19 cellular contexts compared by ENCODE assay signal in genomic region chr7:138964838-138965436, GRCh38. TPM values are rescaled to one million over a fixed set of nuclear protein-coding genes. Genes with fewer than 3 reads are reported as not detected.
A peak's percentile ranks its signal among the peaks of the same experiment; 100 is the strongest.
DNase-seq lines count a peak whose midpoint lies in the region; ATAC-seq, FAIRE-seq and TF ChIP-seq lines count a peak whose summit lies in the region.
"Had no signal": no experiment of that assay in that cellular context is flagged by ENCODE, and none has a peak within 500 bp of the region (broad histone marks: within the 10 kb centered on the region; RNA-seq: fewer than 3 reads in every experiment).

No MANE protein-coding gene starts in this region.

- under 1% methylated on average over 14 of the region's 14 CpGs for whole genome bisulfite sequencing in K562 (ENCODE audit: insufficient coverage, low coverage, missing lambda C conversion rate)

- in situ Hi-C loops in K562 (cut with MboI): no loop called here

- no peak for TF ChIP-seq RAD21 in K562 (CRISPR knock-in tag; conservative IDR thresholded peaks at IDR 0.05 in 1 of 2, IDR thresholded peaks at IDR 0.05 in 1 of 2)

- DNase-seq in T-helper 17 cell (no peak), K562 (ENCODE audit: extremely low read depth in 1 of 4, low spot score in 3 of 4) (no peak), islet precursor cell (peak; percentile 4), Ammon's horn (ENCODE audit: low spot score) (no peak)
- DNase-seq: ACHN; Caco-2; CD4-positive, alpha-beta T cell; GM23248; H7; HFFc6 had no signal

- H3K27ac Mint-ChIP-seq in T-helper 17 cell: peak overlapping the region; percentile 6
- H3K27ac Mint-ChIP-seq: CD4-positive, alpha-beta T cell; HFFc6; IgD-negative memory B cell had no signal

- ATAC-seq in T-helper 17 cell (no peak), K562 (no peak), GM18907 (IDR thresholded peaks at IDR 0.05; ENCODE audit: unreplicated experiment) (no peak), HG03439 (IDR thresholded peaks at IDR 0.05; ENCODE audit: unreplicated experiment) (no peak)
- ATAC-seq: HCT116, HepG2 had no signal

- no peak overlapping the region for H2AFZ ChIP-seq in K562 (ENCODE audit: low read depth, low read length)
- H2AFZ ChIP-seq: GM23248 had no signal

- H3K9me1 ChIP-seq in K562 (ENCODE audit: control insufficient read depth, insufficient read depth, low read length): no peaks in the 10 kb centered on the region

- POLR2A ChIA-PET in K562 (lab: Yijun Ruan, JAX): interaction anchor here (1.2 kb wide), 1 partner anchor 17 kb away, joined by 3 read pairs; no protein-coding TSS in a partner anchor

- no TSS peak for BruUV-seq in K562 (replicated peaks; lab: Mats Ljungman, UMichigan)

- peaks cover 13% of the 10 kb centered on the region for H3K4me1 Mint-ChIP-seq in T-helper 17 cell

- TF ChIP-seq POLR2A in K562 (conservative IDR thresholded peaks at IDR 0.05): no peak

- no peak overlapping the region for H3K9ac ChIP-seq in K562 (ENCODE audit: insufficient read depth in 1 of 2, low read depth in 2 of 2, low read length in 2 of 2)
- H3K9ac ChIP-seq: GM23248 had no signal

- no peak overlapping the region for H3K4me2 ChIP-seq in K562 (ENCODE audit: insufficient read depth, low read length)

- intact Hi-C loops in K562 (cut with micrococcal nuclease): no loop called here

- H3K79me2 ChIP-seq in K562 (ENCODE audit: control insufficient read depth, insufficient read depth, low read length): no peaks in the 10 kb centered on the region

- peaks cover 61 to 81% of the 10 kb centered on the region in 2 experiments for H3K27me3 ChIP-seq in K562 (ENCODE audit: control insufficient read depth in 2 of 2, insufficient read depth in 2 of 2, low read length in 2 of 2)

- no peaks in the 10 kb centered on the region for H3K36me3 ChIP-seq in K562 (ENCODE audit: control insufficient read depth, insufficient read depth, low read length)

- no peak overlapping the region for H3K4me3 Mint-ChIP-seq in T-helper 17 cell
- H3K4me3 Mint-ChIP-seq: CD4-positive, alpha-beta T cell; HFFc6 had no signal

- no peak overlapping the region for H3K4me3 ChIP-seq in K562
- H3K4me3 ChIP-seq: GM23248 had no signal

- no peaks in the 10 kb centered on the region for H3K36me3 Mint-ChIP-seq in T-helper 17 cell (ENCODE audit: low read depth)
- H3K36me3 Mint-ChIP-seq: IgD-negative memory B cell had no signal

- H3K27ac ChIP-seq in K562 (ENCODE audit: extremely low read depth, low read depth, low read length): no peak overlapping the region
- H3K27ac ChIP-seq: GM23248 had no signal

- TF ChIP-seq CTCF in K562 (IDR thresholded peaks at IDR 0.05 in 2 of 3, conservative IDR thresholded peaks at IDR 0.05 in 1 of 3; ENCODE audit: insufficient read depth in 2 of 3, low read depth in 1 of 3, low read length in 3 of 3): no peak

- H4K20me1 ChIP-seq in K562 (replicated peaks; ENCODE audit: control insufficient read depth, insufficient read depth, low read length): no peaks in the 10 kb centered on the region

- H3K9me3 ChIP-seq in T-helper 17 cell (ENCODE audit: control insufficient read depth, low read length, poor library complexity, severe bottlenecking): no peaks in the 10 kb centered on the region
- no peaks in the 10 kb centered on the region for H3K9me3 ChIP-seq in K562 (replicated peaks; ENCODE audit: control insufficient read depth, insufficient read depth, low read depth, low read length)
- H3K9me3 ChIP-seq: Caco-2 had no signal

- no peak for TF ChIP-seq EP300 in K562 (IDR thresholded peaks at IDR 0.05; ENCODE audit: low read length)

- H3K4me1 ChIP-seq in K562 (replicated peaks in 1 of 2; ENCODE audit: control insufficient read depth in 2 of 2, insufficient read depth in 2 of 2, low read length in 2 of 2): no peaks in the 10 kb centered on the region
- H3K4me1 ChIP-seq: Caco-2 had no signal

- H3K27me3 Mint-ChIP-seq in T-helper 17 cell: peaks cover 26% of the 10 kb centered on the region

- FAIRE-seq in K562 (lab: Jason Lieb, UNC): no peak
- FAIRE-seq: A204.1, D721Med, G401.6, GM12891, HepG2 had no signal

- CTCF ChIA-PET in K562 (lab: Yijun Ruan, JAX; ENCODE audit: low intra/inter-chr PET ratio): no interaction called here

TF ChIP-seq in K562, 482 proteins besides CTCF, POLR2A, EP300 and RAD21:
- TF ChIP-seq ZNF121 (CRISPR knock-in tag; conservative IDR thresholded peaks at IDR 0.05) (peak; percentile 72), DEAF1 (CRISPR knock-in tag; IDR thresholded peaks at IDR 0.05) (no peak), HNRNPL (IDR thresholded peaks at IDR 0.05; ENCODE audit: low read depth, low read length) (no peak), OTX1 (CRISPR knock-in tag; IDR thresholded peaks at IDR 0.05) (no peak), E2F3 (CRISPR knock-in tag; IDR thresholded peaks at IDR 0.05) (no peak), ZNF79 (CRISPR knock-in tag; IDR thresholded peaks at IDR 0.05; ENCODE audit: low read depth) (no peak), ZNF717 (CRISPR knock-in tag; IDR thresholded peaks at IDR 0.05) (no peak), ZBTB43 (CRISPR knock-in tag; IDR thresholded peaks at IDR 0.05) (no peak), TCF3 (CRISPR knock-in tag; IDR thresholded peaks at IDR 0.05) (no peak), POLR2G (IDR thresholded peaks at IDR 0.05; ENCODE audit: low read depth, low read length) (no peak), SPI1 (IDR thresholded peaks at IDR 0.05; ENCODE audit: borderline replicate concordance, low read depth, low read length) (no peak), ZNF316 (IDR thresholded peaks at IDR 0.05) (no peak), ESRRA (IDR thresholded peaks at IDR 0.05; ENCODE audit: borderline replicate concordance, low read depth) (no peak), ETV1 (tag; conservative IDR thresholded peaks at IDR 0.05; ENCODE audit: low read depth) (peak; percentile 45)

RNA-seq across cellular contexts. Expression of gene KIAA1549, which starts 16.3 kb away (rescaled TPM):
- total RNA-seq in T-helper 17 cell (under 1 TPM in 1 of 2 donors, not detected in 1; 0.21 TPM), K562 (2014; rRNA removed) (0.04 and 0.09 TPM in 2 replicates), K562 (2014; rRNA removed; fragmentation: Illumina TruSeq; extraction: Trizol) (0.07 and 0.10 TPM in 2 replicates), K562 (2015; rRNA removed; fragmentation: Illumina TruSeq; extraction: Trizol) (0.04 TPM in 2 replicates), K562 (2021) (0.25 and 0.29 TPM in 2 replicates)
- total RNA-seq in K562 (2011; cell fraction: chromatin; rRNA removed; ENCODE audit: low replicate concordance): 1.3 and 1.6 TPM in 2 replicates
- total RNA-seq in K562 (2011; cell fraction: nucleolus; rRNA removed): 0.53 and 0.67 TPM in 2 replicates
- 0.88 and 1.8 TPM in 2 replicates for total RNA-seq in K562 (2011; cell fraction: nucleoplasm; rRNA removed)
- polyA plus RNA-seq in K562 (2011; rRNA removed) (0.17 and 0.24 TPM in 2 replicates), K562 (2014; fragmentation: Illumina TruSeq; extraction: Trizol) (0.16 and 0.24 TPM in 2 replicates), K562 (2014; fragmentation: Nextera tagmentation; extraction: Ambion mirVana) (under 1 TPM; 0.01 TPM), K562 (2014; rRNA removed) (0.04 and 0.05 TPM in 2 replicates)
- polyA plus RNA-seq in K562 (2011; cell fraction: cytosol; rRNA removed): 0.27 and 0.29 TPM in 2 replicates
- 0.48 and 0.78 TPM in 2 replicates for polyA plus RNA-seq in K562 (2011; cell fraction: nucleus; rRNA removed)
- 0.17 and 0.24 TPM in 2 replicates for polyA plus RNA-seq in K562 (2012)
- 0.39 and 0.48 TPM in 2 replicates for polyA minus RNA-seq in K562 (2011; rRNA and poly(A)+ RNA removed)
- 0.10 and 0.55 TPM in 2 replicates for polyA minus RNA-seq in K562 (2011; cell fraction: cytosol; rRNA and poly(A)+ RNA removed)
- polyA minus RNA-seq in K562 (2011; cell fraction: nucleus; rRNA and poly(A)+ RNA removed): 0.67 TPM in 2 replicates
- total RNA-seq: CD4-positive, alpha-beta T cell had no signal
- polyA plus RNA-seq: IgD-negative memory B cell had no signal
